Comparison of ENCODE assay signal across 10 cellular contexts in genomic region chr4:182142146-182143085, GRCh38.
DNase-seq lines count a peak whose midpoint lies in the region; ATAC-seq and TF ChIP-seq lines count a peak whose summit lies in the region.
"Had no signal": no experiment of that assay in that cellular context is flagged by ENCODE, and none has a peak within 500 bp of the region (broad histone marks: within the 10 kb centered on the region; RNA-seq: fewer than 3 reads in every experiment).

No MANE protein-coding gene starts in this region.

- ATAC-seq in natural killer cell: no peak
- no peak for ATAC-seq in natural killer cell treated with Interleukin-12 subunit alpha and Interleukin-12 subunit beta and Interleukin-15 and Interleukin-18, amount 100 ng/mL, for 72 hours
- no peak for ATAC-seq in GM18867 (IDR thresholded peaks at IDR 0.05; ENCODE audit: unreplicated experiment)
- ATAC-seq in HG03196 (IDR thresholded peaks at IDR 0.05; ENCODE audit: unreplicated experiment): no peak

- H3K27me3 ChIP-seq in muscle layer of duodenum (ENCODE audit: low read depth, low read length): peaks cover 10% of the 10 kb centered on the region
- peaks cover 3% of the 10 kb centered on the region for H3K27me3 ChIP-seq in vagina

- peaks cover 0 to 3% of the 10 kb centered on the region in 2 donors for H3K9me3 Mint-ChIP-seq in natural killer cell
- H3K9me3 Mint-ChIP-seq in natural killer cell treated with Interleukin-12 subunit alpha and Interleukin-12 subunit beta and Interleukin-15 and Interleukin-18, amount 100 ng/mL, for 72 hours: peaks cover 4% of the 10 kb centered on the region

- peaks cover 56 to 74% of the 10 kb centered on the region in 2 donors for H3K27me3 Mint-ChIP-seq in natural killer cell (ENCODE audit: low read depth in 2 of 2)
- peaks cover 50 to 75% of the 10 kb centered on the region in 2 donors for H3K27me3 Mint-ChIP-seq in natural killer cell treated with Interleukin-12 subunit alpha and Interleukin-12 subunit beta and Interleukin-15 and Interleukin-18, amount 100 ng/mL, for 72 hours

- no peaks in the 10 kb centered on the region for H3K36me3 Mint-ChIP-seq in natural killer cell
- no peaks in the 10 kb centered on the region for H3K36me3 Mint-ChIP-seq in natural killer cell treated with Interleukin-12 subunit alpha and Interleukin-12 subunit beta and Interleukin-15 and Interleukin-18, amount 100 ng/mL, for 72 hours

- intact Hi-C loops in natural killer cell (cut with micrococcal nuclease): no loop called here
- intact Hi-C loops in vagina (cut with DNase I): no loop called here

- H3K9me3 ChIP-seq in muscle layer of duodenum (ENCODE audit: control insufficient read depth in 1 of 2, low read length in 2 of 2) (no peaks in the 10 kb centered on the region), vagina (no peaks in the 10 kb centered on the region)

- H3K27ac Mint-ChIP-seq in natural killer cell: no peak overlapping the region
- H3K27ac Mint-ChIP-seq in natural killer cell treated with Interleukin-12 subunit alpha and Interleukin-12 subunit beta and Interleukin-15 and Interleukin-18, amount 100 ng/mL, for 72 hours: no peak overlapping the region

- H3K4me1 ChIP-seq in muscle layer of duodenum (ENCODE audit: control insufficient read depth in 1 of 2, insufficient read depth in 2 of 2, low read length in 2 of 2): peaks cover 0 to 16% of the 10 kb centered on the region in 2 donors
- H3K4me1 ChIP-seq in vagina: peaks cover 23% of the 10 kb centered on the region

- no peak for DNase-seq in natural killer cell
- no peak for DNase-seq in natural killer cell treated with Interleukin-12 subunit alpha and Interleukin-12 subunit beta and Interleukin-15 and Interleukin-18, amount 100 ng/mL, for 72 hours (ENCODE audit: low spot score)
- DNase-seq in epithelial cell of esophagus (ENCODE audit: low read depth): peak; percentile 44
- DNase-seq in vagina (ENCODE audit: extremely low spot score in 2 of 2): no peak
- no peak for DNase-seq in NCI-H2227 treated with DMSO at 0.1 percent for 48 hours (lab: John Stamatoyannopoulos, UW)
- DNase-seq: NCI-H774; stimulated activated CD4-positive, alpha-beta T cell treated with anti-CD3 and anti-CD28 coated beads, Interleukin-2, amount 100 ng/mL, for 24 hours had no signal

- H3K4me3 Mint-ChIP-seq in natural killer cell: peak overlapping the region; percentile 4
- no peak overlapping the region for H3K4me3 Mint-ChIP-seq in natural killer cell treated with Interleukin-12 subunit alpha and Interleukin-12 subunit beta and Interleukin-15 and Interleukin-18, amount 100 ng/mL, for 72 hours

- H3K27ac ChIP-seq in muscle layer of duodenum (ENCODE audit: low read length): no peak overlapping the region
- H3K27ac ChIP-seq in vagina: no peak overlapping the region

- peaks cover 0 to 4% of the 10 kb centered on the region in 2 donors for H3K4me1 Mint-ChIP-seq in natural killer cell
- H3K4me1 Mint-ChIP-seq in natural killer cell treated with Interleukin-12 subunit alpha and Interleukin-12 subunit beta and Interleukin-15 and Interleukin-18, amount 100 ng/mL, for 72 hours (ENCODE audit: low read depth in 2 of 2): peaks cover 0 to 4% of the 10 kb centered on the region in 2 donors

- no peak for TF ChIP-seq CTCF in natural killer cell (IDR thresholded peaks at IDR 0.05)
- TF ChIP-seq CTCF in epithelial cell of esophagus (IDR thresholded peaks at IDR 0.05; ENCODE audit: insufficient read depth, low read depth, low read length, missing control alignments): peak; percentile 9
- TF ChIP-seq CTCF in vagina (IDR thresholded peaks at IDR 0.05): no peak

- no peak for TF ChIP-seq POLR2A in vagina (IDR thresholded peaks at IDR 0.05)

- H3K4me3 ChIP-seq in epithelial cell of esophagus (ENCODE audit: low read length): peak overlapping the region; percentile 61
- peak overlapping the region; percentile 72 to 81 for H3K4me3 ChIP-seq in muscle layer of duodenum (ENCODE audit: low read depth in 1 of 2, low read length in 2 of 2)
- peak overlapping the region; percentile 47 to 58 for H3K4me3 ChIP-seq in vagina

- no peaks in the 10 kb centered on the region for H3K36me3 ChIP-seq in muscle layer of duodenum (ENCODE audit: control insufficient read depth in 1 of 2, insufficient read depth in 2 of 2, low read length in 2 of 2)
- H3K36me3 ChIP-seq in vagina: no peaks in the 10 kb centered on the region
